In genomic region chr18:35116784-35117318, GRCh38 we compare ENCODE assay signal across 20 cellular contexts.
DNase-seq lines count a peak whose midpoint lies in the region; ATAC-seq, FAIRE-seq and TF ChIP-seq lines count a peak whose summit lies in the region.
"Had no signal": no experiment of that assay in that cellular context is flagged by ENCODE, and none has a peak within 500 bp of the region (broad histone marks: within the 10 kb centered on the region; RNA-seq: fewer than 3 reads in every experiment).

No MANE protein-coding gene starts in this region.

- H3K27ac ChIP-seq in K562 (ENCODE audit: extremely low read depth, low read depth, low read length): no peak overlapping the region
- H3K27ac ChIP-seq in liver (ENCODE audit: low read depth in 1 of 2, low read length in 2 of 2): peak overlapping the region; percentile 42 to 93
- H3K27ac ChIP-seq in substantia nigra (ENCODE audit: low read depth, low read length, poor library complexity, severe bottlenecking): peak overlapping the region; percentile 73
- H3K27ac ChIP-seq: BLaER1 treated with 17β-estradiol and CSF1 and Interleukin-3, amounts not matched to agents 10 nM and 100 nM had no signal

- H3K4me1 ChIP-seq in K562 (replicated peaks in 1 of 2; ENCODE audit: control insufficient read depth in 2 of 2, insufficient read depth in 2 of 2, low read length in 2 of 2): peaks cover 3 to 24% of the 10 kb centered on the region in 2 experiments
- peaks cover 5 to 45% (median 36%) of the 10 kb centered on the region in 4 donors for H3K4me1 ChIP-seq in liver (ENCODE audit: control insufficient read depth in 4 of 4, insufficient read depth in 4 of 4, low read length in 3 of 4)
- H3K4me1 ChIP-seq: left lung had no signal

- in situ Hi-C loops in K562 (cut with MboI): no loop called here

- H3K79me2 ChIP-seq in K562 (ENCODE audit: control insufficient read depth, insufficient read depth, low read length): peaks cover 51% of the 10 kb centered on the region

- TF ChIP-seq RAD21 in K562 (CRISPR knock-in tag; conservative IDR thresholded peaks at IDR 0.05 in 1 of 2, IDR thresholded peaks at IDR 0.05 in 1 of 2) (no peak), liver (IDR thresholded peaks at IDR 0.05) (no peak)

- POLR2A ChIA-PET in K562 (lab: Yijun Ruan, JAX): interaction anchor here (1.2 kb wide), 1 partner anchor 21 kb away, joined by 3 read pairs; no protein-coding TSS in a partner anchor
- POLR2A ChIA-PET in GM10248 (lab: Yijun Ruan, JAX): no interaction called here

- intact Hi-C loops in K562 (cut with micrococcal nuclease): no loop called here

- no peak for TF ChIP-seq POLR2A in K562 (conservative IDR thresholded peaks at IDR 0.05)

- H2AFZ ChIP-seq in K562 (ENCODE audit: low read depth, low read length): no peak overlapping the region

- H3K9me3 ChIP-seq in K562 (replicated peaks; ENCODE audit: control insufficient read depth, insufficient read depth, low read depth, low read length) (peaks cover 11% of the 10 kb centered on the region), liver (ENCODE audit: control insufficient read depth in 4 of 4, low read length in 3 of 4) (no peaks in the 10 kb centered on the region)
- H3K9me3 ChIP-seq: left lung, MG63, testis had no signal

- peaks cover 1% of the 10 kb centered on the region; the same call in 2 of the 3 replicates for H3K36me3 ChIP-seq in K562 (ENCODE audit: control insufficient read depth, insufficient read depth, low read length)
- no peaks in the 10 kb centered on the region for H3K36me3 ChIP-seq in liver (ENCODE audit: control insufficient read depth in 4 of 4, insufficient read depth in 3 of 4, low read depth in 1 of 4, low read length in 3 of 4)
- H3K36me3 ChIP-seq: left lung, MG63 had no signal

- TF ChIP-seq CTCF in K562 (IDR thresholded peaks at IDR 0.05 in 2 of 3, conservative IDR thresholded peaks at IDR 0.05 in 1 of 3; ENCODE audit: insufficient read depth in 2 of 3, low read depth in 1 of 3, low read length in 3 of 3) (no peak), liver (IDR thresholded peaks at IDR 0.05; ENCODE audit: low read depth, low read length, missing input control) (no peak), GM10248 (IDR thresholded peaks at IDR 0.05; ENCODE audit: control extremely low read depth, extremely low read depth, low read depth, missing control alignments) (no peak)

- H3K4me2 ChIP-seq in K562 (ENCODE audit: insufficient read depth, low read length): no peak overlapping the region

- WGBS in K562 (ENCODE audit: insufficient coverage, low coverage, missing lambda C conversion rate): 71% methylated on average over 9 of the region's 9 CpGs
- 96% methylated on average over 9 of the region's 9 CpGs for WGBS in liver

- H3K27me3 ChIP-seq in K562 (ENCODE audit: control insufficient read depth in 2 of 2, insufficient read depth in 2 of 2, low read length in 2 of 2): no peaks in the 10 kb centered on the region
- H3K27me3 ChIP-seq in liver (ENCODE audit: control insufficient read depth in 4 of 4, insufficient read depth in 4 of 4, low read length in 3 of 4): no peaks in the 10 kb centered on the region
- H3K27me3 ChIP-seq: BLaER1 treated with 17β-estradiol and CSF1 and Interleukin-3, amounts not matched to agents 10 nM and 100 nM; left lung; MG63; testis had no signal

- BruUV-seq in K562 (replicated peaks; lab: Mats Ljungman, UMichigan): no TSS peak

- H3K4me3 ChIP-seq in K562 (no peak overlapping the region), liver (ENCODE audit: low read depth in 1 of 3, low read length in 3 of 3) (no peak overlapping the region)
- H3K4me3 ChIP-seq: BLaER1 treated with 17β-estradiol and CSF1 and Interleukin-3, amounts not matched to agents 10 nM and 100 nM; left lung; MG63; testis had no signal

- no peaks in the 10 kb centered on the region for H4K20me1 ChIP-seq in K562 (replicated peaks; ENCODE audit: control insufficient read depth, insufficient read depth, low read length)

- CTCF ChIA-PET in K562 (lab: Yijun Ruan, JAX; ENCODE audit: low intra/inter-chr PET ratio) (no interaction called here), GM10248 (lab: Yijun Ruan, JAX) (no interaction called here)

- ATAC-seq in K562: no peak
- no peak for ATAC-seq in HG03135 (IDR thresholded peaks at IDR 0.05; ENCODE audit: unreplicated experiment)
- ATAC-seq: left lung had no signal

- H3K9me1 ChIP-seq in K562 (ENCODE audit: control insufficient read depth, insufficient read depth, low read length): no peaks in the 10 kb centered on the region

- peak; percentile 8 for DNase-seq in M059J (ENCODE audit: low read depth)
- no peak for DNase-seq in K562 (ENCODE audit: extremely low read depth in 1 of 4, low spot score in 3 of 4)
- DNase-seq in substantia nigra (lab: John Stamatoyannopoulos, UW): no peak
- no peak for DNase-seq in NCI-H748 (lab: John Stamatoyannopoulos, UW; ENCODE audit: unreplicated experiment)
- no peak for DNase-seq in GM10248 (ENCODE audit: extremely low spot score)
- DNase-seq: activated CD4-positive, alpha-beta T cell treated with anti-CD3 and anti-CD28 coated beads for 4 hours; activated naive CD4-positive, alpha-beta T cell treated with anti-CD3 and anti-CD28 coated beads for 36 hours; DMS153; endodermal cell; H7; left lung; MG63; NCI-H187; NCI-H510A; OCI-M1; T1000; testis had no signal

- FAIRE-seq in K562 (lab: Jason Lieb, UNC): no peak

- no peak for TF ChIP-seq EP300 in K562 (IDR thresholded peaks at IDR 0.05; ENCODE audit: low read length)

- H3K9ac ChIP-seq in K562 (ENCODE audit: insufficient read depth in 1 of 2, low read depth in 2 of 2, low read length in 2 of 2) (no peak overlapping the region), liver (ENCODE audit: low read depth in 1 of 2, low read length in 2 of 2) (no peak overlapping the region)
- H3K9ac ChIP-seq: BLaER1 treated with 17β-estradiol and CSF1 and Interleukin-3, amounts not matched to agents 10 nM and 100 nM had no signal

TF ChIP-seq in K562, 482 proteins besides CTCF, POLR2A, EP300 and RAD21 (continues in another document):
- TF ChIP-seq NCOA2 (IDR thresholded peaks at IDR 0.05; ENCODE audit: partially characterized antibody in 2 of 2): no peak
- TF ChIP-seq XRCC5 (IDR thresholded peaks at IDR 0.05; ENCODE audit: low read depth, low read length): no peak
- TF ChIP-seq BRD4 (IDR thresholded peaks at IDR 0.05): no peak
- peak; percentile 79 for TF ChIP-seq ZNF316 (IDR thresholded peaks at IDR 0.05)
- TF ChIP-seq L3MBTL2 (IDR thresholded peaks at IDR 0.05): no peak
- peak; percentile 43 for TF ChIP-seq MAFG (tag; conservative IDR thresholded peaks at IDR 0.05)
- TF ChIP-seq ZNF395 (CRISPR knock-in tag; IDR thresholded peaks at IDR 0.05): no peak
- no peak for TF ChIP-seq CREB5 (CRISPR knock-in tag; IDR thresholded peaks at IDR 0.05)

TF ChIP-seq in liver, 16 proteins besides CTCF, POLR2A, EP300 and RAD21:
- no peak for TF ChIP-seq ATF3 (IDR thresholded peaks at IDR 0.05)
- TF ChIP-seq FOXA2 (IDR thresholded peaks at IDR 0.05): no peak
- no peak for TF ChIP-seq HNF4A (conservative IDR thresholded peaks at IDR 0.05)
- no peak for TF ChIP-seq NR2F2 (IDR thresholded peaks at IDR 0.05)
- TF ChIP-seq RXRA (IDR thresholded peaks at IDR 0.05): no peak
